In genomic region chr4:95250544-95251137, GRCh38 we compare ENCODE assay signal across 17 cellular contexts.
A peak's percentile ranks its signal among the peaks of the same experiment; 100 is the strongest.
DNase-seq lines count a peak whose midpoint lies in the region; ATAC-seq and TF ChIP-seq lines count a peak whose summit lies in the region.
"Had no signal": no experiment of that assay in that cellular context is flagged by ENCODE, and none has a peak within 500 bp of the region (broad histone marks: within the 10 kb centered on the region; RNA-seq: fewer than 3 reads in every experiment).

No MANE protein-coding gene starts in this region.

- H3K9me3 ChIP-seq in left lung, result no peaks in the 10 kb centered on the region
- H3K9me3 ChIP-seq: heart left ventricle had no signal

- ATAC-seq in left lung (peak; percentile 68), HG03432 (IDR thresholded peaks at IDR 0.05; ENCODE audit: unreplicated experiment) (no peak)
- ATAC-seq: heart left ventricle; stimulated activated memory B cell treated with anti-CD40 and anti-IgM and Interleukin-4, amounts not matched to agents 10 μg/mL and 1 μg/mL and 100 μg/mL, for 72 hours; T-cell had no signal

- no peaks in the 10 kb centered on the region for H3K4me1 ChIP-seq in left lung
- H3K4me1 ChIP-seq: heart left ventricle, parathyroid adenoma had no signal

- TF ChIP-seq CTCF in left lung (IDR thresholded peaks at IDR 0.05), result no peak

- no peaks in the 10 kb centered on the region for H3K36me3 ChIP-seq in left lung

- H3K27ac ChIP-seq in angular gyrus (ENCODE audit: low read depth, low read length) (peak overlapping the region; percentile 22), left lung (no peak overlapping the region)
- H3K27ac ChIP-seq: heart left ventricle, parathyroid adenoma had no signal

- H3K4me3 ChIP-seq in left lung, result no peak overlapping the region
- H3K4me3 ChIP-seq: heart left ventricle had no signal

- peak; percentile 75 for DNase-seq in COLO829 (ENCODE audit: low spot score)
- DNase-seq in NCI-H128 (lab: John Stamatoyannopoulos, UW; ENCODE audit: unreplicated experiment), result peak; percentile 4
- DNase-seq in left lung, result no peak
- no peak for DNase-seq in D341Med (ENCODE audit: low spot score)
- DNase-seq in SW480 (ENCODE audit: low spot score), result no peak
- no peak for DNase-seq in amygdala (lab: John Stamatoyannopoulos, UW)
- DNase-seq: activated B cell treated with CpG ODN at 0.5 μM for 24 hours; activated effector memory CD4-positive, alpha-beta T cell treated with anti-CD3 and anti-CD28 coated beads, Interleukin-2, amount 50 U/mL, for 16 hours; heart left ventricle; IMR-90; NCI-H1436; NCI-H524 treated with DMSO at 0.1 percent for 48 hours; T-cell had no signal

- H3K27me3 ChIP-seq in left lung, result no peaks in the 10 kb centered on the region
- H3K27me3 ChIP-seq: heart left ventricle had no signal

- intact Hi-C loops in left lung (cut with DNase I), result no loop called here

Comparison
In these comparisons a context has a peak if more than half of its experiments do, and no peak if none do; other contexts are left out.
1. DNase-seq: peak in COLO829 (single experiment) and NCI-H128 (single experiment); none in left lung (0 of 2), D341Med (single experiment), SW480 (single experiment) and amygdala (0 of 56).